10 cellular contexts compared by ENCODE assay signal in genomic region chr4:123587983-123588494, GRCh38.
A peak's percentile ranks its signal among the peaks of the same experiment; 100 is the strongest.
DNase-seq lines count a peak whose midpoint lies in the region; ATAC-seq and TF ChIP-seq lines count a peak whose summit lies in the region.
"Had no signal": no experiment of that assay in that cellular context is flagged by ENCODE, and none has a peak within 500 bp of the region (broad histone marks: within the 10 kb centered on the region; RNA-seq: fewer than 3 reads in every experiment).

No MANE protein-coding gene starts in this region.

- H3K36me3 Mint-ChIP-seq in T-helper 17 cell (ENCODE audit: low read depth), result no peaks in the 10 kb centered on the region
- no peaks in the 10 kb centered on the region for H3K36me3 Mint-ChIP-seq in endodermal cell (ENCODE audit: low read depth)

- 92 to 97% methylated on average over 3 to 8 of the region's 8 CpGs for WGBS in endodermal cell (ENCODE audit: insufficient coverage in 1 of 2, insufficient read length in 1 of 2), 2 experiments

- no peaks in the 10 kb centered on the region for H3K27me3 ChIP-seq in endodermal cell (ENCODE audit: control insufficient read depth, insufficient read depth, low read length, poor library complexity, severe bottlenecking)
- H3K27me3 ChIP-seq: right lobe of liver had no signal

- H3K4me1 Mint-ChIP-seq in T-helper 17 cell (no peaks in the 10 kb centered on the region), endodermal cell (peaks cover 7% of the 10 kb centered on the region)

- H3K27me3 Mint-ChIP-seq in T-helper 17 cell, result peaks cover 8% of the 10 kb centered on the region
- no peaks in the 10 kb centered on the region for H3K27me3 Mint-ChIP-seq in endodermal cell (ENCODE audit: insufficient read depth)

- no peaks in the 10 kb centered on the region for H3K4me1 ChIP-seq in endodermal cell (ENCODE audit: control insufficient read depth, insufficient read depth, low read length)
- H3K4me1 ChIP-seq: right lobe of liver had no signal

- H3K4me3 Mint-ChIP-seq in T-helper 17 cell, result no peak overlapping the region
- H3K4me3 Mint-ChIP-seq in endodermal cell, result no peak overlapping the region

- TF ChIP-seq CTCF in endodermal cell (conservative IDR thresholded peaks at IDR 0.05), result no peak

- ATAC-seq in GM18907 (IDR thresholded peaks at IDR 0.05; ENCODE audit: unreplicated experiment) (peak; percentile 34), HG03432 (IDR thresholded peaks at IDR 0.05; ENCODE audit: unreplicated experiment) (peak; percentile 22), T-helper 17 cell (no peak)

- no peaks in the 10 kb centered on the region for H3K9me3 Mint-ChIP-seq in endodermal cell

- no peak overlapping the region for H3K4me3 ChIP-seq in endodermal cell (ENCODE audit: low read length)
- H3K4me3 ChIP-seq: right lobe of liver, SK-N-MC had no signal

- no peak for DNase-seq in T-helper 17 cell
- DNase-seq in islet precursor cell, result peak; percentile 84
- DNase-seq in endodermal cell, result no peak
- no peak for DNase-seq in germinal center (ENCODE audit: low spot score)
- DNase-seq in activated CD4-positive, alpha-beta T cell treated with anti-CD3 and anti-CD28 coated beads, Interleukin-2, amount 50 U/mL, for 1 hour, result no peak
- no peak for DNase-seq in NCI-H2029 (lab: John Stamatoyannopoulos, UW)
- DNase-seq: right lobe of liver had no signal

- no peak overlapping the region for H3K27ac ChIP-seq in endodermal cell (ENCODE audit: low read depth, low read length)
- H3K27ac ChIP-seq: right lobe of liver, SK-N-MC had no signal

- no peaks in the 10 kb centered on the region for H3K36me3 ChIP-seq in endodermal cell (ENCODE audit: control insufficient read depth, insufficient read depth, low read length)
- H3K36me3 ChIP-seq: right lobe of liver had no signal

- peak overlapping the region; percentile 16 for H3K27ac Mint-ChIP-seq in T-helper 17 cell
- H3K27ac Mint-ChIP-seq in endodermal cell, result no peak overlapping the region

- H3K9me3 ChIP-seq in T-helper 17 cell (ENCODE audit: control insufficient read depth, low read length, poor library complexity, severe bottlenecking) (no peaks in the 10 kb centered on the region), endodermal cell (ENCODE audit: control insufficient read depth, low read length) (no peaks in the 10 kb centered on the region)
- H3K9me3 ChIP-seq: right lobe of liver had no signal

- H3K9ac ChIP-seq in endodermal cell (ENCODE audit: extremely low read depth, low read length, poor library complexity, severe bottlenecking), result no peak overlapping the region
